ENCODE assay signal across 8 cellular contexts in genomic region chr11:119205574-119206511, GRCh38. TPM values are rescaled to one million over a fixed set of nuclear protein-coding genes. Genes with fewer than 3 reads are reported as not detected.
DNase-seq lines count a peak whose midpoint lies in the region; ATAC-seq and TF ChIP-seq lines count a peak whose summit lies in the region.

TSS of gene CBL (plus strand) at chr11:119206339. CDS start at chr11:119206418, 79 bp downstream.

- DNase-seq in GM13976 (ENCODE audit: low spot score) (peak; percentile 96), NCI-H1694 (lab: John Stamatoyannopoulos, UW) (peak; percentile 41), T-helper 17 cell (peak; percentile 93 to 95 (median 95)), amygdala (lab: John Stamatoyannopoulos, UW) (peak; percentile 33 to 96 (median 88)), right atrium auricular region (ENCODE audit: low spot score) (peak; percentile 95), psoas muscle (peak; percentile 94 to 97)

- intact Hi-C loops in psoas muscle (cut with DNase I) = loop anchor here (5.0 to 10.0 kb wide), 6 partner anchors 61 to 131 kb away; partner anchors contain the start of gene MCAM (in 1 of the 2)

- peaks cover 3 to 41% of the 10 kb centered on the region in 2 donors for H3K4me1 ChIP-seq in right atrium auricular region
- H3K4me1 ChIP-seq in psoas muscle = peaks cover 13% of the 10 kb centered on the region
- H3K4me1 ChIP-seq in urinary bladder (ENCODE audit: insufficient read depth) = no peaks in the 10 kb centered on the region

- H3K4me3 Mint-ChIP-seq in T-helper 17 cell = peak within 1 kb of the TSS; percentile 100

- H3K27me3 Mint-ChIP-seq in T-helper 17 cell = no peaks in the 10 kb centered on the region

- peaks cover 21% of the 10 kb centered on the region for H3K4me1 Mint-ChIP-seq in T-helper 17 cell

- H3K9me3 ChIP-seq in T-helper 17 cell (ENCODE audit: control insufficient read depth, low read length, poor library complexity, severe bottlenecking) (no peaks in the 10 kb centered on the region), right atrium auricular region (no peaks in the 10 kb centered on the region), psoas muscle (no peaks in the 10 kb centered on the region)

- in situ Hi-C loops in GM13976 (cut with MboI; ENCODE audit: low sequenced_read_pairs, unreplicated experiment) = no loop called here

- TF ChIP-seq CTCF in GM13976 (IDR thresholded peaks at IDR 0.05; ENCODE audit: borderline replicate concordance, control extremely low read depth, extremely low read depth, insufficient read depth, missing control alignments) = peak; percentile 79
- TF ChIP-seq CTCF in right atrium auricular region (IDR thresholded peaks at IDR 0.05) = peak; percentile 96 to 98
- TF ChIP-seq CTCF in psoas muscle (IDR thresholded peaks at IDR 0.05) = peak; percentile 79

- 0 to 1% (median 1%) methylated on average over 51 to 89 of the region's 89 CpGs for WGBS in psoas muscle, 3 donors
- WGBS in urinary bladder = under 1% methylated on average over 89 of the region's 89 CpGs

- peak within 1 kb of the TSS; percentile 95 for H3K27ac Mint-ChIP-seq in T-helper 17 cell

- H3K27me3 ChIP-seq in right atrium auricular region = no peaks in the 10 kb centered on the region
- H3K27me3 ChIP-seq in psoas muscle (ENCODE audit: insufficient read depth in 3 of 3, low read length in 2 of 3) = no peaks in the 10 kb centered on the region

- H3K36me3 ChIP-seq in right atrium auricular region (no peaks in the 10 kb centered on the region), psoas muscle (ENCODE audit: insufficient read depth in 1 of 2, low read depth in 1 of 2) (no peaks in the 10 kb centered on the region), urinary bladder (ENCODE audit: insufficient read depth) (no peaks in the 10 kb centered on the region)

- ATAC-seq in HG02852 (IDR thresholded peaks at IDR 0.05; ENCODE audit: unreplicated experiment) = peak; percentile 76
- ATAC-seq in T-helper 17 cell = peak; percentile 90
- peak; percentile 97 to 98 (median 97) for ATAC-seq in psoas muscle

- H3K36me3 Mint-ChIP-seq in T-helper 17 cell (ENCODE audit: low read depth) = peaks cover 3% of the 10 kb centered on the region

- peak within 1 kb of the TSS; percentile 95 to 99 for H3K27ac ChIP-seq in right atrium auricular region
- peak within 1 kb of the TSS; percentile 90 for H3K27ac ChIP-seq in psoas muscle
- H3K27ac ChIP-seq in urinary bladder (ENCODE audit: low read depth) = peak within 1 kb of the TSS; percentile 93

- H3K4me3 ChIP-seq in right atrium auricular region (peak within 1 kb of the TSS; percentile 95 to 100), psoas muscle (peak within 1 kb of the TSS; percentile 91), urinary bladder (ENCODE audit: low read depth, low read length) (peak within 1 kb of the TSS; percentile 89)

RNA-seq across cellular contexts. Expression of gene CBL, which starts in this region (rescaled TPM):
- total RNA-seq in T-helper 17 cell = 10 to 100 TPM; 36.1 to 41.9 TPM
- 10 to 100 TPM in 1 of 2 donors, 1 to 10 TPM in 1; 8.5 to 14.5 TPM for total RNA-seq in right atrium auricular region
- total RNA-seq in psoas muscle = 1 to 10 TPM; 3.6 to 7.6 (median 7.2) TPM
- 1 to 10 TPM in 2 of 3 donors, under 1 TPM in 1; 0.94 to 3.4 (median 2.2) TPM for polyA plus RNA-seq in psoas muscle
- 15.5 TPM for total RNA-seq in urinary bladder
- 8.0 TPM for polyA plus RNA-seq in urinary bladder

Comparison
In these comparisons a context has a peak if more than half of its experiments do, and no peak if none do; other contexts are left out.
1. Peak in every context shown above with its lines: DNase-seq, ATAC-seq, H3K4me3 ChIP-seq and H3K27ac ChIP-seq.
2. DNase-seq: peak in every context shown above with its lines; median percentile 96 in GM13976; 96 in psoas muscle; 95 in T-helper 17 cell; 95 in right atrium auricular region; 88 in amygdala; 41 in NCI-H1694.